Comparison of ENCODE assay signal across 10 cellular contexts in the genomic region with DNA sequence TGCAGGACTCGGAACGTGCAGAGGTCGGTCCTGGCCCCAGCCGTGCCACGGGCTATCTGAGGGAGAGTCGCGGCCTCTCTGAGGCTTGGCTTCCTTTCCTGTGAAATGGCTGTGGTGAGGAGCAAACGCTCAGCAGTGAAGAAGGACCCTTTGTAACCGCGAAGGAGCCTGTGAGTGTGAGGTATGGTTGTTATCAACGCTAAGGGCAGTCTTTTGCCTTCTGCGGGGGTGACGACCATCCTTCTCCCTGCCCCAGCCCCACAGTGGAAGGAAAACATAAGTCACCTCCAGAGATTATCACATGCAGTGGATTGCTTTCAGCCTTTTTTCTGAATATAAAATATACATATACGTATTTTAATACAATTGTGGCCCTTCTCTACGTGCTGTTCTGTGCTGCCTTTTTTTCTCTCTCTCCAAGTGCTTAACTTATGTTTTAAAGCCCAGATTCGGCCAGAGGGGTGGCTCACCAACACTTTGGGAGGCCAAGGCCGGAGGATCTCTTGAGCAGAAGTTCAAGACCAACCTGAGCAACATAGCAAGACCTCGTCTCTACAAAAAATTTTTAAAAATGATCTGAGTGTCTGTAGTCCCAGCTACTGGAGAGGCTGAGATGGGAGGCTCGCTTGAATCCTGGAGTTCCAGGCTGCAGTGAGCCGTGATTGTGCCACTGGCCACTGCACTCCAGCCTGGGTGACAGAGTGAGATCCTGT. TPM values are rescaled to one million over a fixed set of nuclear protein-coding genes. Genes with fewer than 3 reads are reported as not detected.
DNase-seq lines count a peak whose midpoint lies in the region; ATAC-seq and TF ChIP-seq lines count a peak whose summit lies in the region.
"Had no signal": no experiment of that assay in that cellular context is flagged by ENCODE, and none has a peak within 500 bp of the region (broad histone marks: within the 10 kb centered on the region; RNA-seq: fewer than 3 reads in every experiment).

No MANE protein-coding gene starts in this region.

- peak overlapping the region; percentile 86 for H2AFZ ChIP-seq in MM.1S (ENCODE audit: low read length)
- H2AFZ ChIP-seq in neuronal stem cell (ENCODE audit: low read length): peak overlapping the region; percentile 97

- H3K4me1 Mint-ChIP-seq in CD8-positive, alpha-beta T cell (ENCODE audit: low read depth): peaks cover 43% of the 10 kb centered on the region

- H2BK12ac ChIP-seq in neuronal stem cell (ENCODE audit: low read length): no peak overlapping the region

- H3K9ac ChIP-seq in MM.1S (ENCODE audit: low read length) (peak overlapping the region; percentile 12; the same call in 1 of the 2 replicates), duodenal mucosa (ENCODE audit: low read depth in 1 of 2, low read length in 2 of 2) (peak overlapping the region; percentile 63 to 91), neuronal stem cell (ENCODE audit: low read depth, low read length, poor library complexity) (peak overlapping the region; percentile 22)

- intact Hi-C loops in CD8-positive, alpha-beta T cell (cut with DNase I, micrococcal nuclease): loop anchor here (1.0 kb wide), 5 partner anchors 17 to 73 kb away; partner anchors contain the start of genes ACVR1B (in 2 of the 2) and TAMALIN (in 1 of the 2)

- POLR2A ChIA-PET in CD8-positive, alpha-beta T cell (lab: Charles Lee): interaction anchor here (1.2 to 8.5 kb wide), 3 partner anchors 10 to 31 kb away, joined by 3 to 92 read pairs (median 13); partner anchors contain the start of gene TAMALIN

- H3K4ac ChIP-seq in neuronal stem cell (ENCODE audit: low read length): no peak overlapping the region

- no peak overlapping the region for H2BK120ac ChIP-seq in neuronal stem cell (ENCODE audit: low read depth, low read length)

- H3K18ac ChIP-seq in neuronal stem cell (ENCODE audit: low read length): peak overlapping the region; percentile 5

- H4K20me1 ChIP-seq in MM.1S (ENCODE audit: insufficient read depth, low read length): no peaks in the 10 kb centered on the region

- no peaks in the 10 kb centered on the region for H3K36me3 Mint-ChIP-seq in CD8-positive, alpha-beta T cell

- H3K79me1 ChIP-seq in neuronal stem cell (ENCODE audit: low read depth, low read length): no peaks in the 10 kb centered on the region

- no peaks in the 10 kb centered on the region for H3K9me3 ChIP-seq in CD8-positive, alpha-beta T cell (ENCODE audit: low read length)
- H3K9me3 ChIP-seq in MM.1S (replicated peaks; ENCODE audit: insufficient read depth, low read length) (no peaks in the 10 kb centered on the region), duodenal mucosa (ENCODE audit: control insufficient read depth in 1 of 2, low read length in 2 of 2) (no peaks in the 10 kb centered on the region), neuronal stem cell (replicated peaks in 1 of 2; ENCODE audit: control insufficient read depth in 2 of 2, insufficient read depth in 1 of 2, low read depth in 1 of 2, low read length in 2 of 2) (no peaks in the 10 kb centered on the region)

- no peaks in the 10 kb centered on the region for H3K9me2 ChIP-seq in MM.1S (replicated peaks; ENCODE audit: insufficient read depth, low read length)

- no peak for DNase-seq in CD8-positive, alpha-beta T cell
- DNase-seq in MM.1S: no peak
- no peak for DNase-seq in neuronal stem cell (ENCODE audit: low spot score)
- DNase-seq in COR-L47 (lab: John Stamatoyannopoulos, UW): no peak
- DNase-seq in cerebellum (ENCODE audit: low spot score): no peak
- DNase-seq in medulla oblongata (ENCODE audit: extremely low spot score): no peak
- DNase-seq in NCI-H226: no peak

- H3K14ac ChIP-seq in neuronal stem cell (ENCODE audit: low read length): no peak overlapping the region

- CTCF ChIA-PET in CD8-positive, alpha-beta T cell (lab: Charles Lee): interaction anchor here (1.0 to 55.1 kb wide), 11 partner anchors 1 to 199 kb away, joined by 3 to 1615 read pairs (median 31); partner anchors contain the start of genes ATG101, NR4A1, SMIM41 and TAMALIN

- peak overlapping the region; percentile 75 for H3K27ac Mint-ChIP-seq in CD8-positive, alpha-beta T cell

- no peaks in the 10 kb centered on the region for H3K9me3 Mint-ChIP-seq in CD8-positive, alpha-beta T cell

- H4K91ac ChIP-seq in neuronal stem cell (ENCODE audit: low read depth, low read length, poor library complexity): no peak overlapping the region

- no peak overlapping the region for H2AK5ac ChIP-seq in neuronal stem cell (ENCODE audit: low read depth, low read length)

- H2BK15ac ChIP-seq in neuronal stem cell (ENCODE audit: low read length): no peak overlapping the region

- peak overlapping the region; percentile 17 for H3K27ac ChIP-seq in CD8-positive, alpha-beta T cell (ENCODE audit: low read depth, low read length)
- H3K27ac ChIP-seq in MM.1S (ENCODE audit: low read length): no peak overlapping the region
- no peak overlapping the region for H3K27ac ChIP-seq in duodenal mucosa (ENCODE audit: low read depth, low read length)
- H3K27ac ChIP-seq in neuronal stem cell (replicated peaks; ENCODE audit: low read length): no peak overlapping the region

- no peak overlapping the region for H4K8ac ChIP-seq in neuronal stem cell (ENCODE audit: low read depth, low read length)

- H3K27me3 Mint-ChIP-seq in CD8-positive, alpha-beta T cell (ENCODE audit: low read depth): no peaks in the 10 kb centered on the region

- peak; percentile 1 for ATAC-seq in CD8-positive, alpha-beta T cell

- H3K27me3 ChIP-seq in CD8-positive, alpha-beta T cell (ENCODE audit: insufficient read depth, low read length): no peaks in the 10 kb centered on the region
- H3K27me3 ChIP-seq in MM.1S (replicated peaks; ENCODE audit: insufficient read depth, low read length): peaks cover 37% of the 10 kb centered on the region
- peaks cover 0 to 3% of the 10 kb centered on the region in 2 donors for H3K27me3 ChIP-seq in duodenal mucosa (ENCODE audit: control insufficient read depth in 1 of 2, insufficient read depth in 2 of 2, low read length in 2 of 2)
- peaks cover 0 to 23% (median 17%) of the 10 kb centered on the region in 3 experiments for H3K27me3 ChIP-seq in neuronal stem cell (ENCODE audit: control insufficient read depth in 3 of 3, insufficient read depth in 3 of 3, low read depth in 1 of 3, low read length in 3 of 3)

- H3K23ac ChIP-seq in neuronal stem cell (ENCODE audit: low read depth, low read length, poor library complexity): no peak overlapping the region

- H3K4me1 ChIP-seq in CD8-positive, alpha-beta T cell (ENCODE audit: insufficient read depth, low read length): peaks cover 39% of the 10 kb centered on the region
- peaks cover 6% of the 10 kb centered on the region for H3K4me1 ChIP-seq in MM.1S (ENCODE audit: low read length)
- peaks cover 22 to 25% of the 10 kb centered on the region in 2 donors for H3K4me1 ChIP-seq in duodenal mucosa (ENCODE audit: control insufficient read depth in 1 of 2, insufficient read depth in 2 of 2, low read length in 2 of 2)
- peaks cover 21 to 24% of the 10 kb centered on the region in 2 donors for H3K4me1 ChIP-seq in neuronal stem cell (ENCODE audit: control insufficient read depth in 2 of 2, insufficient read depth in 1 of 2, low read depth in 1 of 2, low read length in 2 of 2)

- H3F3A ChIP-seq in MM.1S (ENCODE audit: insufficient read depth, low read length): no peaks in the 10 kb centered on the region

- peak overlapping the region; percentile 97 for H3K4me2 ChIP-seq in MM.1S (ENCODE audit: low read depth, low read length)
- H3K4me2 ChIP-seq in neuronal stem cell (ENCODE audit: insufficient read depth, low read length, poor library complexity, severe bottlenecking): peak overlapping the region; percentile 100

- H3K4me3 ChIP-seq in CD8-positive, alpha-beta T cell (ENCODE audit: low read depth, low read length): peak overlapping the region; percentile 66
- H3K4me3 ChIP-seq in MM.1S (ENCODE audit: low read length) (peak overlapping the region; percentile 71), duodenal mucosa (ENCODE audit: low read depth in 1 of 2, low read length in 2 of 2) (peak overlapping the region; percentile 65 to 74), neuronal stem cell (ENCODE audit: low read length in 2 of 2) (peak overlapping the region; percentile 47 to 53)

- H2BK5ac ChIP-seq in neuronal stem cell (ENCODE audit: low read length): no peak overlapping the region

- H3K79me2 ChIP-seq in MM.1S (ENCODE audit: low read length): no peaks in the 10 kb centered on the region

- WGBS in neuronal stem cell (ENCODE audit: extremely low coverage in 2 of 2, insufficient read length in 2 of 2, insufficient replicate concordance in 1 of 2), 2 donors: no CpG with 5 or more reads among the region's 20 CpGs

- TF ChIP-seq CTCF in CD8-positive, alpha-beta T cell (IDR thresholded peaks at IDR 0.05): peak; percentile 33
- no peak; the same call in 1 of the 2 replicates for TF ChIP-seq CTCF in MM.1S (IDR thresholded peaks at IDR 0.05; ENCODE audit: low read length)

- peak overlapping the region; percentile 81 for H3K4me3 Mint-ChIP-seq in CD8-positive, alpha-beta T cell

- no peaks in the 10 kb centered on the region for H3K36me3 ChIP-seq in CD8-positive, alpha-beta T cell (ENCODE audit: insufficient read depth, low read length)
- no peaks in the 10 kb centered on the region for H3K36me3 ChIP-seq in MM.1S (replicated peaks; ENCODE audit: insufficient read depth, low read length)
- no peaks in the 10 kb centered on the region for H3K36me3 ChIP-seq in duodenal mucosa (ENCODE audit: control insufficient read depth in 1 of 2, insufficient read depth in 2 of 2, low read length in 2 of 2)
- H3K36me3 ChIP-seq in neuronal stem cell (replicated peaks in 1 of 2; ENCODE audit: control insufficient read depth in 2 of 2, insufficient read depth in 2 of 2, low read length in 2 of 2): no peaks in the 10 kb centered on the region

RNA-seq across cellular contexts. Expression of gene TAMALIN, which starts 17.4 kb away (rescaled TPM):
- 100 to 1,000 TPM; 603 to 632 TPM for total RNA-seq in CD8-positive, alpha-beta T cell
- polyA plus RNA-seq in neuronal stem cell (2013, experiment 1 of 2): 11.1 TPM
- polyA plus RNA-seq in neuronal stem cell (2013, experiment 2 of 2): 10.9 TPM
- 5.4 TPM for total RNA-seq in cerebellum
- total RNA-seq: bronchial epithelial cell had no signal

RNA-seq across cellular contexts. Expression of gene NR4A1, which starts 27.1 kb away (rescaled TPM):
- 10 to 100 TPM; 59.7 to 60.0 TPM for total RNA-seq in CD8-positive, alpha-beta T cell
- polyA plus RNA-seq in neuronal stem cell (2013, experiment 1 of 2): 46.2 TPM
- 44.5 TPM for polyA plus RNA-seq in neuronal stem cell (2013, experiment 2 of 2)
- total RNA-seq in cerebellum: 2.4 TPM

RNA-seq across cellular contexts. Expression of gene ATG101, which starts 45.6 kb away (rescaled TPM):
- 10 to 100 TPM; 19.1 to 19.3 TPM for total RNA-seq in CD8-positive, alpha-beta T cell
- polyA plus RNA-seq in neuronal stem cell (2013, experiment 1 of 2): 16.4 TPM
- polyA plus RNA-seq in neuronal stem cell (2013, experiment 2 of 2): 15.2 TPM
- total RNA-seq in cerebellum: 12.8 TPM

RNA-seq across cellular contexts. Expression of gene SMIM41, which starts 55.4 kb away (rescaled TPM):
- total RNA-seq in CD8-positive, alpha-beta T cell: under 1 TPM in 1 of 2 experiments, not detected in 1; 0.22 TPM
- polyA plus RNA-seq in neuronal stem cell (2013, experiment 1 of 2): 0.38 TPM
- polyA plus RNA-seq in neuronal stem cell (2013, experiment 2 of 2): 0.18 TPM
- total RNA-seq in cerebellum: 0.18 TPM
- total RNA-seq: subcutaneous adipose tissue had no signal

Comparison
In these comparisons a context has a peak if more than half of its experiments do, and no peak if none do; other contexts are left out.
1. H3K9ac ChIP-seq: peak in every context shown above with its lines; median percentile 77 in duodenal mucosa; 22 in neuronal stem cell; 12 in MM.1S.
2. RNA of gene TAMALIN, which starts 17.4 kb away (total RNA-seq): 603 to 632 TPM in CD8-positive, alpha-beta T cell; 5.4 TPM in cerebellum (single experiment); every median in the first group is over 10 times any median in the second.
3. RNA of gene NR4A1, which starts 27.1 kb away (total RNA-seq): 59.7 to 60.0 TPM in CD8-positive, alpha-beta T cell; 2.4 TPM in cerebellum (single experiment); every median in the first group is over 10 times any median in the second.
4. Peak in every context shown above with its lines, with median percentiles within 50 percentile points of each other: H3K4me3 ChIP-seq.